Comparison of ENCODE assay signal across 8 cellular contexts in the genomic region with DNA sequence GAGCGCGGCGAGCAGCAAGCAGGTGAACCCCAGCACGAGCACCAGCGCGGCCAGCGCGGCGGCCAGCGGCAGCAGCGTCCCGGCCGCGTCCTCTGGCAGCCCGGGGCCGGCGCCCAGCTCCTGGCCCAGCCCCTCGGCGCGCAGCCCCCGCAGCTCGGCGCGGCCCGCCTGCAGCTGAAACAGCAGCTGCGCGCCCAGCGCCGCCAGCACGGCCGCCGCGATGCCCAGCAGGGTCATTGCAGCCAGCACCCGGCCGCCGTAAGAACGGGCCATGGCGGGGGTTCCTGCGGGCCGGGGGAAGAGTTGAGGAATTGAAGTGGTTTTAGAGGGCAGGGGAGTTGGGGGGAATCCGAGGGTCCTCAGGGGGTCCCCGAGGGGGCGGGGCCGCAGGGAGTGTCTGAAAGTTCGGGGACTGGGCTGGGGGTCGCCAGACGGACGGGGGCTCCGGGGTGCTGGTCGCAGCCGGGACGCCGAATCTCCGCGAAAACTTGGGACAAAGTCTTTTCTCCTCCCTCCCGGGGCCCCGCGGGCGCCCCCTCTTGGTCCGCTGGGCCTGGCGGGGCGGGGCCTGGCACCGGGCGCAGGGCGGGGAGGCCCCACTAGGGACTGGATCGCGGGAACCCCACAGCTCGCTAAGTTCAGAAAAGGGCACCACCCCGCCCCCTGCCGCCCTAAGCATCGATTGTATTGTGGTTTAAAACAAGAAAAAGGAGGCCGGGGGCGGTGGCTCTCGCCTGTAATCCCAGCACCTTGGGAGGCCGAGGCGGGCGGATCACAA. TPM values are rescaled to one million over a fixed set of nuclear protein-coding genes. Genes with fewer than 3 reads are reported as not detected.
DNase-seq lines count a peak whose midpoint lies in the region; ATAC-seq and TF ChIP-seq lines count a peak whose summit lies in the region.

A gene (minus strand): TSS at position 479 of the 778 bp plus-strand sequence. CDS start 206 bp downstream, at position 273.

- H3K4me1 ChIP-seq in A673 (ENCODE audit: insufficient read depth, low read length, poor library complexity, severe bottlenecking) = peaks cover 5% of the 10 kb centered on the region

- peak within 1 kb of the TSS in 1 of 5 experiments; percentile 24 for H3K27ac Mint-ChIP-seq in brain

- H3K27me3 ChIP-seq in A673 (replicated peaks; ENCODE audit: insufficient read depth, low read depth, low read length, poor library complexity) (peaks cover 18% of the 10 kb centered on the region), H7 (ENCODE audit: control insufficient read depth, insufficient read depth, low read length) (peaks cover 22% of the 10 kb centered on the region), kidney epithelial cell (ENCODE audit: control insufficient read depth, insufficient read depth, low read length) (peaks cover 22% of the 10 kb centered on the region)

- H3K36me3 Mint-ChIP-seq in brain = no peaks in the 10 kb centered on the region

- DNase-seq in A673 (ENCODE audit: low spot score) (peak; percentile 60), H7 (peak; percentile 95), T-helper 9 cell (peak; percentile 48), kidney epithelial cell (ENCODE audit: low read depth) (no peak), OCI-M2 (lab: John Stamatoyannopoulos, UW; ENCODE audit: unreplicated experiment) (no peak)
- peak in 2 of 3 donors; percentile 26 to 45 for DNase-seq in stimulated activated CD4-positive, alpha-beta T cell treated with anti-CD3 and anti-CD28 coated beads, TNF-alpha, amount 100 ng/mL, for 48 hours (ENCODE audit: low read depth in 3 of 3)

- BruUV-seq in A673 (replicated peaks; lab: Mats Ljungman, UMichigan) = no TSS peak

- peaks cover 25% of the 10 kb centered on the region for H3K27me3 Mint-ChIP-seq in brain

- CTCF ChIA-PET in A673 (lab: Charles Lee) = interaction anchor here (1.0 kb wide), 1 partner anchor 1006 kb away, joined by 3 read pairs; no protein-coding TSS in a partner anchor

- POLR2A ChIA-PET in A673 (lab: Charles Lee; ENCODE audit: low non-redundant PET) = interaction anchor here (0.6 to 0.7 kb wide), 2 partner anchors 103 to 1006 kb away, joined by 6 to 8 read pairs; no protein-coding TSS in a partner anchor

- H3K27ac ChIP-seq in A673 (ENCODE audit: low read depth, low read length, poor library complexity, severe bottlenecking) = no peak within 1 kb of the TSS

- H3K9me3 ChIP-seq in A673 (ENCODE audit: low read depth, low read length, poor library complexity, severe bottlenecking) = no peaks in the 10 kb centered on the region

- H3K9me3 Mint-ChIP-seq in brain = peaks cover 0 to 7% (median 2%) of the 10 kb centered on the region in 5 experiments

- peak within 1 kb of the TSS; percentile 67 to 79 (median 77) for H3K4me3 Mint-ChIP-seq in brain

- H3K4me1 Mint-ChIP-seq in brain = peaks cover 8% of the 10 kb centered on the region

- H3K4me3 ChIP-seq in A673 (ENCODE audit: low read depth, low read length, poor library complexity, severe bottlenecking) (peak within 1 kb of the TSS; percentile 50), H7 (ENCODE audit: insufficient read depth, low read depth, low read length) (peak within 1 kb of the TSS; percentile 47), kidney epithelial cell (ENCODE audit: low read depth, low read length) (peak within 1 kb of the TSS; percentile 27)

- no peak for ATAC-seq in HG03378 (IDR thresholded peaks at IDR 0.05; ENCODE audit: unreplicated experiment)

- TF ChIP-seq CTCF in A673 (conservative IDR thresholded peaks at IDR 0.05; ENCODE audit: low read depth, low read length) (peak; percentile 63), brain (conservative IDR thresholded peaks at IDR 0.05) (peak; percentile 63 to 75), kidney epithelial cell (IDR thresholded peaks at IDR 0.05; ENCODE audit: insufficient read depth, low read length, poor library complexity, severe bottlenecking) (peak; percentile 38)

- no peaks in the 10 kb centered on the region for H3K36me3 ChIP-seq in A673 (ENCODE audit: insufficient read depth, low read length, poor library complexity, severe bottlenecking)
- H3K36me3 ChIP-seq in H7 (replicated peaks; ENCODE audit: control insufficient read depth, insufficient read depth, low read length) = no peaks in the 10 kb centered on the region
- H3K36me3 ChIP-seq in kidney epithelial cell (ENCODE audit: control insufficient read depth, insufficient read depth, low read length) = no peaks in the 10 kb centered on the region

- intact Hi-C loops in A673 (cut with micrococcal nuclease; ENCODE audit: unreplicated experiment) = no loop called here

RNA-seq across cellular contexts. Expression of the gene that starts here (rescaled TPM):
- total RNA-seq in A673 (2021) = 0.31 TPM in 1 of 2 replicates, not detected in the other
- not detected in 2 replicates for total RNA-seq in H7 (2014; rRNA removed; shearing (Covaris generic))
- polyA plus RNA-seq in brain (ENCODE audit: insufficient read depth, low read depth, low replicate concordance) = 1.3 TPM
- 0.75 TPM in 1 of 2 replicates, not detected in the other for total RNA-seq in kidney epithelial cell

Comparison
In these comparisons a context has a peak if more than half of its experiments do, and no peak if none do; other contexts are left out.
1. Peak in DNase-seq and H3K4me3 ChIP-seq in A673; RNA of the gene not detected or under 1 TPM.
2. Peak in DNase-seq and H3K4me3 ChIP-seq in H7; RNA of the gene not detected or under 1 TPM.
3. DNase-seq: peak in T-helper 9 cell (single experiment) and stimulated activated CD4-positive, alpha-beta T cell treated with anti-CD3 and anti-CD28 coated beads, TNF-alpha, amount 100 ng/mL, for 48 hours (2 of 3); none in kidney epithelial cell (single experiment) and OCI-M2 (single experiment).
4. Peak in every context shown above with its lines, with median percentiles within 50 percentile points of each other: H3K4me3 ChIP-seq and CTCF ChIP-seq.